13 cellular contexts compared by ENCODE assay signal in the genomic region with DNA sequence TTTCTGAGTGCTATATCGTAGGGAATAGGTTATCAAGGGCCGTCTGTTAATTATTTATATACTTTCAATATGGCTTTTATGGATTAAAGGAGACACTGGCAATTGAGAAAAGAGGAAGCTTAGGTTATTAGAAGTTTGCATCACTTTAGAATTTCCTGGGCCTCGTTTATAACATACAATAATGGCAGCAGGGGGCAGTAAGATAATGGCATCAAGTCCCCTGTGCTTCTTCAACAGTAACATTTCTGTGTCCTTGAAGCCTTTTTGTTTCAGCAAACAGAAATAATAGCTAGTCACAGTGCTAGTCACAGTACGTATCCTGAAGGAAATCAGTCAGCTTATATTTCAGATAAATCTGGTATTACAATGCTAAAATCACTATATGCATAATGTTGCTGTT. TPM values are rescaled to one million over a fixed set of nuclear protein-coding genes. Genes with fewer than 3 reads are reported as not detected.
DNase-seq lines count a peak whose midpoint lies in the region; ATAC-seq and TF ChIP-seq lines count a peak whose summit lies in the region.
"Had no signal": no experiment of that assay in that cellular context is flagged by ENCODE, and none has a peak within 500 bp of the region (broad histone marks: within the 10 kb centered on the region; RNA-seq: fewer than 3 reads in every experiment).

No MANE protein-coding gene starts in this region.

- no peaks in the 10 kb centered on the region for H4K20me1 ChIP-seq in hepatocyte (ENCODE audit: insufficient read depth, poor library complexity, severe bottlenecking)

- H3K4me2 ChIP-seq in hepatocyte: no peak overlapping the region

- DNase-seq in H4 (ENCODE audit: low spot score): peak; percentile 28
- peak; percentile 69 for DNase-seq in SK-MEL-5 (ENCODE audit: low read depth, low spot score)
- peak; percentile 20 for DNase-seq in hepatocyte (ENCODE audit: low spot score)
- DNase-seq in effector CD8-positive, alpha-beta T cell (lab: John Stamatoyannopoulos, UW): no peak
- DNase-seq in COLO668 (lab: John Stamatoyannopoulos, UW; ENCODE audit: unreplicated experiment): no peak
- DNase-seq: NCI-H2029; psoas muscle; stimulated activated CD4-positive, alpha-beta T cell treated with anti-CD3 and anti-CD28 coated beads, Interleukin-4, amount 100 ng/mL, for 1 hour had no signal

- H3K4me1 ChIP-seq in hepatocyte (ENCODE audit: insufficient read depth): no peaks in the 10 kb centered on the region
- H3K4me1 ChIP-seq: psoas muscle had no signal

- no peaks in the 10 kb centered on the region for H3K9me2 ChIP-seq in hepatocyte (replicated peaks; ENCODE audit: insufficient read depth)

- H3K27me3 ChIP-seq in hepatocyte: no peaks in the 10 kb centered on the region

- TF ChIP-seq CTCF in C4-2B (conservative IDR thresholded peaks at IDR 0.05): peak; percentile 56
- no peak for TF ChIP-seq CTCF in hepatocyte (IDR thresholded peaks at IDR 0.05; ENCODE audit: poor library complexity)

- ATAC-seq in HG03139 (IDR thresholded peaks at IDR 0.05; ENCODE audit: unreplicated experiment) (no peak), HG02678 (IDR thresholded peaks at IDR 0.05; ENCODE audit: unreplicated experiment) (no peak)
- ATAC-seq: psoas muscle, WTC11 had no signal

- H3K27ac ChIP-seq in C4-2B: no peak overlapping the region
- no peak overlapping the region for H3K27ac ChIP-seq in hepatocyte
- H3K27ac ChIP-seq: psoas muscle had no signal

- 60% methylated on average over 4 of the region's 4 CpGs for WGBS in hepatocyte (ENCODE audit: low lambda C conversion rate, missing lambda C conversion rate)

- no peak overlapping the region for H3K4me3 ChIP-seq in hepatocyte
- H3K4me3 ChIP-seq: psoas muscle had no signal

- no peak overlapping the region for H2AFZ ChIP-seq in hepatocyte

- in situ Hi-C loops in SK-MEL-5 (cut with HindIII; ENCODE audit: low pct_unique_long_range_greater_than_20kb, low sequenced_read_pairs): loop anchor here (25.0 kb wide), 1 partner anchor 845 kb away; no protein-coding TSS in a partner anchor

- H3K79me2 ChIP-seq in hepatocyte: no peaks in the 10 kb centered on the region

- H3K36me3 ChIP-seq in hepatocyte (replicated peaks; ENCODE audit: insufficient read depth, low read depth): no peaks in the 10 kb centered on the region

- H3K9me3 ChIP-seq in hepatocyte (ENCODE audit: low read depth): no peaks in the 10 kb centered on the region
- H3K9me3 ChIP-seq: psoas muscle had no signal

RNA-seq across cellular contexts. Expression of gene SPAM1, which starts 41.9 kb away (rescaled TPM):
- not detected in 2 replicates for total RNA-seq in H4 (2014; rRNA removed; shearing (Covaris generic))
- not detected in 2 replicates for total RNA-seq in SK-MEL-5 (2014; rRNA removed; shearing (Covaris generic))
- polyA plus RNA-seq in SK-MEL-5 (2015; cell fraction: cytosol; rRNA removed): not detected in 2 replicates
- polyA plus RNA-seq in SK-MEL-5 (2015; cell fraction: nucleus; rRNA removed): not detected in 2 replicates
- total RNA-seq in hepatocyte: 0.28 TPM in 1 of 2 replicates, not detected in the other
- not detected in 2 replicates for polyA plus RNA-seq in hepatocyte
- total RNA-seq: mononuclear cell, WTC11 had no signal
- polyA plus RNA-seq: psoas muscle had no signal

Comparison
In these comparisons a context has a peak if more than half of its experiments do, and no peak if none do; other contexts are left out.
1. DNase-seq: peak in H4 (single experiment), SK-MEL-5 (single experiment) and hepatocyte (single experiment); none in effector CD8-positive, alpha-beta T cell (single experiment) and COLO668 (single experiment).